8 cellular contexts compared by ENCODE assay signal in genomic region chr1:180168786-180169640, GRCh38. TPM values are rescaled to one million over a fixed set of nuclear protein-coding genes. Genes with fewer than 3 reads are reported as not detected.
DNase-seq lines count a peak whose midpoint lies in the region; ATAC-seq and TF ChIP-seq lines count a peak whose summit lies in the region.

No MANE protein-coding gene starts in this region.

- no peaks in the 10 kb centered on the region for H3K79me1 ChIP-seq in neuronal stem cell (ENCODE audit: low read depth, low read length)

- H4K91ac ChIP-seq in neuronal stem cell (ENCODE audit: low read depth, low read length, poor library complexity) = no peak overlapping the region

- H4K8ac ChIP-seq in neuronal stem cell (ENCODE audit: low read depth, low read length) = no peak overlapping the region

- H3K4me3 ChIP-seq in epithelial cell of proximal tubule (ENCODE audit: low read depth, low read length) (no peak overlapping the region), neuronal stem cell (ENCODE audit: low read length in 2 of 2) (no peak overlapping the region)

- peaks cover 0 to 9% of the 10 kb centered on the region in 2 donors for H3K4me1 ChIP-seq in neuronal stem cell (ENCODE audit: control insufficient read depth in 2 of 2, insufficient read depth in 1 of 2, low read depth in 1 of 2, low read length in 2 of 2)

- H3K9ac ChIP-seq in neuronal stem cell (ENCODE audit: low read depth, low read length, poor library complexity) = no peak overlapping the region

- H3K23ac ChIP-seq in neuronal stem cell (ENCODE audit: low read depth, low read length, poor library complexity) = peak overlapping the region; percentile 61

- no peaks in the 10 kb centered on the region for H3K27me3 ChIP-seq in neuronal stem cell (ENCODE audit: control insufficient read depth in 3 of 3, insufficient read depth in 3 of 3, low read depth in 1 of 3, low read length in 3 of 3)

- ATAC-seq in GM19372 (IDR thresholded peaks at IDR 0.05; ENCODE audit: low read depth, unreplicated experiment) (peak; percentile 83), HG03571 (IDR thresholded peaks at IDR 0.05; ENCODE audit: unreplicated experiment) (no peak)

- H2AK5ac ChIP-seq in neuronal stem cell (ENCODE audit: low read depth, low read length) = peak overlapping the region; percentile 87

- no peak overlapping the region for H3K14ac ChIP-seq in neuronal stem cell (ENCODE audit: low read length)

- H3K27ac Mint-ChIP-seq in T-helper 2 cell treated with Interferon-gamma antibody and Interleukin-4, amounts not matched to agents 5 μg/mL and 100 μg/mL, for 36 hours = no peak overlapping the region

- H3K4me1 Mint-ChIP-seq in T-helper 2 cell treated with Interferon-gamma antibody and Interleukin-4, amounts not matched to agents 5 μg/mL and 100 μg/mL, for 36 hours (ENCODE audit: low read depth) = peaks cover 5% of the 10 kb centered on the region

- no peak overlapping the region for H2BK120ac ChIP-seq in neuronal stem cell (ENCODE audit: low read depth, low read length)

- no peaks in the 10 kb centered on the region for H3K9me3 ChIP-seq in neuronal stem cell (replicated peaks in 1 of 2; ENCODE audit: control insufficient read depth in 2 of 2, insufficient read depth in 1 of 2, low read depth in 1 of 2, low read length in 2 of 2)

- H3K4ac ChIP-seq in neuronal stem cell (ENCODE audit: low read length) = no peak overlapping the region

- no peak overlapping the region for H3K4me3 Mint-ChIP-seq in T-helper 2 cell treated with Interferon-gamma antibody and Interleukin-4, amounts not matched to agents 5 μg/mL and 100 μg/mL, for 36 hours

- H2BK15ac ChIP-seq in neuronal stem cell (ENCODE audit: low read length) = no peak overlapping the region

- no peak overlapping the region for H2BK5ac ChIP-seq in neuronal stem cell (ENCODE audit: low read length)

- no peak overlapping the region for H3K4me2 ChIP-seq in neuronal stem cell (ENCODE audit: insufficient read depth, low read length, poor library complexity, severe bottlenecking)

- peak; percentile 67 for TF ChIP-seq CTCF in epithelial cell of proximal tubule (conservative IDR thresholded peaks at IDR 0.05; ENCODE audit: low read depth, low read length)

- no peak overlapping the region for H3K27ac ChIP-seq in neuronal stem cell (replicated peaks; ENCODE audit: low read length)

- no peaks in the 10 kb centered on the region for H3K9me3 Mint-ChIP-seq in T-helper 2 cell treated with Interferon-gamma antibody and Interleukin-4, amounts not matched to agents 5 μg/mL and 100 μg/mL, for 36 hours

- DNase-seq in D341Med (ENCODE audit: low spot score) = peak; percentile 83
- DNase-seq in Kasumi-1 (lab: John Stamatoyannopoulos, UW) = peak; percentile 35 to 56
- peak; percentile 14 for DNase-seq in T-helper 2 cell treated with Interferon-gamma antibody and Interleukin-4, amounts not matched to agents 5 μg/mL and 100 μg/mL, for 36 hours (ENCODE audit: low spot score)
- DNase-seq in epithelial cell of proximal tubule (ENCODE audit: low read depth) = no peak
- DNase-seq in neuronal stem cell (ENCODE audit: low spot score) = peak; percentile 26
- DNase-seq in NCI-H446 treated with DMSO at 0.1 percent for 48 hours (lab: John Stamatoyannopoulos, UW) = no peak

- H3K36me3 Mint-ChIP-seq in T-helper 2 cell treated with Interferon-gamma antibody and Interleukin-4, amounts not matched to agents 5 μg/mL and 100 μg/mL, for 36 hours (ENCODE audit: low read depth) = no peaks in the 10 kb centered on the region

- no peak overlapping the region for H3K18ac ChIP-seq in neuronal stem cell (ENCODE audit: low read length)

- no CpG with 5 or more reads among the region's 12 CpGs for WGBS in neuronal stem cell (ENCODE audit: extremely low coverage in 2 of 2, insufficient read length in 2 of 2, insufficient replicate concordance in 1 of 2), 2 donors

- H2BK12ac ChIP-seq in neuronal stem cell (ENCODE audit: low read length) = peak overlapping the region; percentile 50

- H3K27me3 Mint-ChIP-seq in T-helper 2 cell treated with Interferon-gamma antibody and Interleukin-4, amounts not matched to agents 5 μg/mL and 100 μg/mL, for 36 hours (ENCODE audit: low read depth) = no peaks in the 10 kb centered on the region

- no peak overlapping the region for H2AFZ ChIP-seq in neuronal stem cell (ENCODE audit: low read length)

- peaks cover 4 to 7% of the 10 kb centered on the region in 2 donors for H3K36me3 ChIP-seq in neuronal stem cell (replicated peaks in 1 of 2; ENCODE audit: control insufficient read depth in 2 of 2, insufficient read depth in 2 of 2, low read length in 2 of 2)

RNA-seq across cellular contexts. Expression of gene QSOX1, which starts 14.3 kb away (rescaled TPM):
- total RNA-seq in epithelial cell of proximal tubule = 170 and 247 TPM in 2 replicates
- polyA plus RNA-seq in neuronal stem cell (2013, experiment 1 of 2) = 31.6 TPM
- polyA plus RNA-seq in neuronal stem cell (2013, experiment 2 of 2) = 30.8 TPM

Comparison
In these comparisons a context has a peak if more than half of its experiments do, and no peak if none do; other contexts are left out.
1. DNase-seq: peak in D341Med (single experiment), Kasumi-1 (2 of 2), T-helper 2 cell treated with Interferon-gamma antibody and Interleukin-4, amounts not matched to agents 5 μg/mL and 100 μg/mL, for 36 hours (single experiment) and neuronal stem cell (single experiment); none in epithelial cell of proximal tubule (single experiment) and NCI-H446 treated with DMSO at 0.1 percent for 48 hours (single experiment).